In genomic region chr12:97275261-97276197, GRCh38 we compare ENCODE assay signal across 10 cellular contexts.
DNase-seq lines count a peak whose midpoint lies in the region; ATAC-seq and TF ChIP-seq lines count a peak whose summit lies in the region.
"Had no signal": no experiment of that assay in that cellular context is flagged by ENCODE, and none has a peak within 500 bp of the region (broad histone marks: within the 10 kb centered on the region; RNA-seq: fewer than 3 reads in every experiment).

No MANE protein-coding gene starts in this region.

- ATAC-seq in CD8-positive, alpha-beta T cell: no peak

- no peak overlapping the region for H2BK15ac ChIP-seq in mesenchymal stem cell (ENCODE audit: low read depth, poor library complexity, severe bottlenecking)

- POLR2A ChIA-PET in CD8-positive, alpha-beta T cell (lab: Charles Lee): no interaction called here

- H3K18ac ChIP-seq in mesenchymal stem cell (ENCODE audit: low read depth in 1 of 2, low read length in 2 of 2): no peak overlapping the region

- H3K27ac Mint-ChIP-seq in CD8-positive, alpha-beta T cell: no peak overlapping the region
- H3K27ac Mint-ChIP-seq: immature natural killer cell had no signal

- H3K9me3 ChIP-seq in mesenchymal stem cell (ENCODE audit: control insufficient read depth, low read length) (no peaks in the 10 kb centered on the region), testis (no peaks in the 10 kb centered on the region), WERI-Rb-1 (ENCODE audit: severe bottlenecking) (no peaks in the 10 kb centered on the region)
- no peaks in the 10 kb centered on the region for H3K9me3 ChIP-seq in CD8-positive, alpha-beta T cell (ENCODE audit: low read length)
- H3K9me3 ChIP-seq: vagina had no signal

- peak overlapping the region; percentile 61 for H2AK5ac ChIP-seq in mesenchymal stem cell (ENCODE audit: low read length, severe bottlenecking)

- no peak overlapping the region for H3K4ac ChIP-seq in mesenchymal stem cell (ENCODE audit: low read depth in 1 of 2, low read length in 2 of 2)

- no peak overlapping the region for H4K91ac ChIP-seq in mesenchymal stem cell (ENCODE audit: low read length)

- H2BK5ac ChIP-seq in mesenchymal stem cell (ENCODE audit: low read depth, low read length, poor library complexity, severe bottlenecking): no peak overlapping the region

- intact Hi-C loops in dorsolateral prefrontal cortex (cut with DNase I) (no loop called here), testis (cut with DNase I; ENCODE audit: low total_unique reads) (no loop called here)
- intact Hi-C loops in CD8-positive, alpha-beta T cell (cut with DNase I, micrococcal nuclease): no loop called here

- H3K36me3 Mint-ChIP-seq in CD8-positive, alpha-beta T cell: no peaks in the 10 kb centered on the region

- H3K27me3 ChIP-seq in dorsolateral prefrontal cortex (peaks cover 0 to 9% (median 0%) of the 10 kb centered on the region in 45 donors), mesenchymal stem cell (ENCODE audit: control insufficient read depth in 1 of 2, insufficient read depth in 1 of 2, low read length in 2 of 2) (peaks cover 0 to 25% of the 10 kb centered on the region in 2 experiments), testis (no peaks in the 10 kb centered on the region), WERI-Rb-1 (ENCODE audit: insufficient read depth, low read depth, severe bottlenecking) (no peaks in the 10 kb centered on the region)
- H3K27me3 ChIP-seq in CD8-positive, alpha-beta T cell (ENCODE audit: insufficient read depth, low read length): peaks cover 4% of the 10 kb centered on the region
- H3K27me3 ChIP-seq: vagina had no signal

- no peak overlapping the region for H2BK12ac ChIP-seq in mesenchymal stem cell (ENCODE audit: low read length in 2 of 2)

- DNase-seq in NCI-H146 treated with DMSO at 0.1 percent for 48 hours (lab: John Stamatoyannopoulos, UW; ENCODE audit: unreplicated experiment) (peak; percentile 65), dorsolateral prefrontal cortex (peak; percentile 23 to 88 (median 76)), mesenchymal stem cell (no peak), testis (peak; percentile 86), AG20443 (ENCODE audit: low spot score) (no peak), WERI-Rb-1 (no peak)
- no peak for DNase-seq in CD8-positive, alpha-beta T cell
- DNase-seq: immature natural killer cell, T-helper 9 cell had no signal

- H3K4me1 ChIP-seq in mesenchymal stem cell (ENCODE audit: control insufficient read depth, insufficient read depth, low read depth, low read length): peaks cover 10% of the 10 kb centered on the region
- peaks cover 7% of the 10 kb centered on the region for H3K4me1 ChIP-seq in testis
- no peaks in the 10 kb centered on the region for H3K4me1 ChIP-seq in CD8-positive, alpha-beta T cell (ENCODE audit: insufficient read depth, low read length)
- H3K4me1 ChIP-seq: vagina had no signal

- no peak overlapping the region for H3K14ac ChIP-seq in mesenchymal stem cell (ENCODE audit: low read length in 2 of 2)

- no peak overlapping the region for H3K4me2 ChIP-seq in mesenchymal stem cell (ENCODE audit: low read length, poor library complexity, severe bottlenecking)

- no peak for TF ChIP-seq POLR2A in testis (IDR thresholded peaks at IDR 0.05)

- peak overlapping the region in 29 of 59 donors; percentile 3 to 72 (median 36) for H3K27ac ChIP-seq in dorsolateral prefrontal cortex
- no peak overlapping the region for H3K27ac ChIP-seq in mesenchymal stem cell (ENCODE audit: low read length, poor library complexity, severe bottlenecking)
- H3K27ac ChIP-seq in testis: no peak overlapping the region
- H3K27ac ChIP-seq in CD8-positive, alpha-beta T cell (ENCODE audit: low read depth, low read length): no peak overlapping the region
- no peak overlapping the region for H3K27ac ChIP-seq in WERI-Rb-1
- H3K27ac ChIP-seq: vagina had no signal

- H3K4me3 Mint-ChIP-seq in CD8-positive, alpha-beta T cell: no peak overlapping the region
- H3K4me3 Mint-ChIP-seq: immature natural killer cell had no signal

- H2AFZ ChIP-seq in mesenchymal stem cell (ENCODE audit: low read depth, low read length): no peak overlapping the region

- H3K36me3 ChIP-seq in mesenchymal stem cell (ENCODE audit: control insufficient read depth in 1 of 2, insufficient read depth in 2 of 2, low read depth in 1 of 2, low read length in 2 of 2) (no peaks in the 10 kb centered on the region), testis (ENCODE audit: low read depth, missing control alignments) (no peaks in the 10 kb centered on the region), WERI-Rb-1 (no peaks in the 10 kb centered on the region)
- no peaks in the 10 kb centered on the region for H3K36me3 ChIP-seq in CD8-positive, alpha-beta T cell (ENCODE audit: insufficient read depth, low read length)
- H3K36me3 ChIP-seq: vagina had no signal

- no peak overlapping the region for H3K9ac ChIP-seq in mesenchymal stem cell (ENCODE audit: low read length)

- no peak overlapping the region for H2BK120ac ChIP-seq in mesenchymal stem cell (ENCODE audit: low read depth, low read length)

- no peaks in the 10 kb centered on the region for H3K79me1 ChIP-seq in mesenchymal stem cell (replicated peaks; ENCODE audit: low read length, poor library complexity, severe bottlenecking)

- H3K27me3 Mint-ChIP-seq in CD8-positive, alpha-beta T cell (ENCODE audit: low read depth): peaks cover 24% of the 10 kb centered on the region

- CTCF ChIA-PET in CD8-positive, alpha-beta T cell (lab: Charles Lee): no interaction called here

- H3K4me3 ChIP-seq in dorsolateral prefrontal cortex (peak overlapping the region in 55 of 59 donors; percentile 12 to 62 (median 41)), mesenchymal stem cell (ENCODE audit: insufficient read depth in 1 of 2, low read depth in 1 of 2, low read length in 2 of 2) (no peak overlapping the region), testis (no peak overlapping the region), WERI-Rb-1 (ENCODE audit: low read depth, low read length) (no peak overlapping the region)
- no peak overlapping the region for H3K4me3 ChIP-seq in CD8-positive, alpha-beta T cell (ENCODE audit: low read depth, low read length)
- H3K4me3 ChIP-seq: vagina had no signal

- TF ChIP-seq CTCF in dorsolateral prefrontal cortex (IDR thresholded peaks at IDR 0.05 in 54 of 56, conservative IDR thresholded peaks at IDR 0.05 in 2 of 56; ENCODE audit: low read depth in 1 of 56, partially characterized antibody in 56 of 56) (peak in 7 of 56 donors; percentile 3 to 37 (median 13)), testis (IDR thresholded peaks at IDR 0.05) (no peak), WERI-Rb-1 (IDR thresholded peaks at IDR 0.05; ENCODE audit: low read depth, low read length) (no peak)
- TF ChIP-seq CTCF in CD8-positive, alpha-beta T cell (IDR thresholded peaks at IDR 0.05): no peak

- H3K23ac ChIP-seq in mesenchymal stem cell (ENCODE audit: low read length in 2 of 2): no peak overlapping the region

- WGBS in mesenchymal stem cell: 76% methylated on average over 18 of the region's 21 CpGs
- 23 to 27% methylated on average over 21 of the region's 21 CpGs for WGBS in testis, 2 donors

- no peak overlapping the region for H4K8ac ChIP-seq in mesenchymal stem cell (ENCODE audit: low read length)

- no peaks in the 10 kb centered on the region for H3K9me3 Mint-ChIP-seq in CD8-positive, alpha-beta T cell

- H3K4me1 Mint-ChIP-seq in CD8-positive, alpha-beta T cell (ENCODE audit: low read depth): no peaks in the 10 kb centered on the region
- H3K4me1 Mint-ChIP-seq: immature natural killer cell had no signal

Comparison
In these comparisons a context has a peak if more than half of its experiments do, and no peak if none do; other contexts are left out.
1. DNase-seq: peak in NCI-H146 treated with DMSO at 0.1 percent for 48 hours (single experiment), dorsolateral prefrontal cortex (10 of 10) and testis (single experiment); none in mesenchymal stem cell (single experiment), CD8-positive, alpha-beta T cell (0 of 7), AG20443 (single experiment) and WERI-Rb-1 (single experiment).
2. H3K4me3 ChIP-seq: peak in dorsolateral prefrontal cortex (55 of 59); none in mesenchymal stem cell (0 of 2), testis (0 of 2), CD8-positive, alpha-beta T cell (single experiment) and WERI-Rb-1 (single experiment).